1 cellular context compared by ENCODE assay signal in the genomic region with DNA sequence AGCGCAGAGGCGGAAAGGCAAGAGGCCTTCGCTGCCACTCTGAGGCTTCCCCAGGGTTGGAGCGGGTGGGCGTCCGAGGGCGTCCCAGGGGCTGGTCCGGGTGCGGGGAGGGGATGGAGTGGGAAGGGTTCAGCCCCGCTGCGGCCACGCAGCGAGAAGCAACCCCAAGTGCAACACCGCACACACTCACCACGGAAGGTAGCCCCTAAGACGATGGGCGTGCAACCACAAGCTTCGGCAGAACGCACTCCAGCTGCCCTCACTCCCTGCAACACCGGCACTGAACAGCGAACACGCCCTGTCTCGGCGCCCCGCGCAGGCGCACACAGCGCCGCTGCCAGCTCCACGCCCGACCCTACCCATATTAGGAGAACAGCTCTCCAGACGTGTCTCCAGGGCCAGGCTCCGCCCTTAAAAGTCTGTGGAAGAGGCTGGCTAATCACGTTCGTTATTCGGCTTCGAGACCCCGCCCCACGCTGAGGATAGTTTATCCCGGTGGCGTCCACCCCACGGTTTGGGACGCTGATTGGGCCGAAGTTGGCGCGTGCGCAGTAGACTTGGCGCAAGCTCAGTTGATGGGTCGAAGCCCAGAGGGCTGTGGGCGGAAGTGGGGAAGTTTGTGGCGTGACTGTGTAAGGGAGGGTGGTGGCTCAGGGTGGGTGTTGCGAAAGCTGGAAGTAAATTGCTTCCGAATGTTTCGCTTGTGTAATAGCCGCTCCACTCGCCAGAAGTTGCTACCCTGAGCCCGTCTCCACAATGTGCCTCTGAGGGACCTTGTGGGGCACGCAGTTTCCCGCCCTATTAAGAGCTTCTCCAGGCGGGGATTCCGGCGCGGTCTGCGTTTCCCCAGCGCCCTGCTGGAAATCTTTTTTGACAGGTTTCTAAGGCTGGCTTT.
TF ChIP-seq lines count a peak whose summit lies in the region.

RSU1 (minus strand) TSS at position 300 of the 895 bp plus-strand sequence. CDS start 343 bp downstream, outside the sequence.

TF ChIP-seq in GM23338, 12 proteins besides CTCF, POLR2A, EP300 and RAD21 (continued from another document):
- TF ChIP-seq, protein P1, sequence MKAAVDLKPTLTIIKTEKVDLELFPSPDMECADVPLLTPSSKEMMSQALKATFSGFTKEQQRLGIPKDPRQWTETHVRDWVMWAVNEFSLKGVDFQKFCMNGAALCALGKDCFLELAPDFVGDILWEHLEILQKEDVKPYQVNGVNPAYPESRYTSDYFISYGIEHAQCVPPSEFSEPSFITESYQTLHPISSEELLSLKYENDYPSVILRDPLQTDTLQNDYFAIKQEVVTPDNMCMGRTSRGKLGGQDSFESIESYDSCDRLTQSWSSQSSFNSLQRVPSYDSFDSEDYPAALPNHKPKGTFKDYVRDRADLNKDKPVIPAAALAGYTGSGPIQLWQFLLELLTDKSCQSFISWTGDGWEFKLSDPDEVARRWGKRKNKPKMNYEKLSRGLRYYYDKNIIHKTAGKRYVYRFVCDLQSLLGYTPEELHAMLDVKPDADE (IDR thresholded peaks at IDR 0.05) = peak; percentile 68; the same call in 1 of the 2 replicates
- TF ChIP-seq POLR2AphosphoS5 (IDR thresholded peaks at IDR 0.05; ENCODE audit: low read depth) = peak; percentile 96
